Comparison of ENCODE assay signal across 35 cellular contexts in genomic region chr6:146123611-146124010, GRCh38.
"Had no signal": no experiment of that assay in that cellular context is flagged by ENCODE, and none has a peak within 500 bp of the region (broad histone marks: within the 10 kb centered on the region; RNA-seq: fewer than 3 reads in every experiment).

No MANE protein-coding gene starts in this region.

- H3K4me1 Mint-ChIP-seq: activated CD4-positive, alpha-beta memory T cell treated with anti-CD3 and anti-CD28 coated beads, Interleukin-2, amount 10 ng/mL, durations not matched to agents 7 days and 5 days; activated CD4-positive, alpha-beta T cell treated with anti-CD3 and anti-CD28 coated beads for 36 hours; activated CD4-positive, alpha-beta T cell treated with anti-CD3 and anti-CD28 coated beads, Interleukin-2, amount 10 ng/mL, durations not matched to agents 7 days and 5 days; activated naive CD8-positive, alpha-beta T cell treated with anti-CD3 and anti-CD28 coated beads for 36 hours; activated T-helper 17 cell treated with anti-CD3 and anti-CD28 coated beads, Interleukin-2, amount 50 U/mL, for 72 hours; brain; central memory CD8-positive, alpha-beta T cell; WTC11 had no signal

- DNase-seq: activated CD4-positive, alpha-beta memory T cell treated with anti-CD3 and anti-CD28 coated beads, Interleukin-2, amount 10 ng/mL, durations not matched to agents 7 days and 5 days; activated CD4-positive, alpha-beta T cell treated with anti-CD3 and anti-CD28 coated beads for 1 hour; activated CD4-positive, alpha-beta T cell treated with anti-CD3 and anti-CD28 coated beads for 36 hours; activated CD4-positive, alpha-beta T cell treated with anti-CD3 and anti-CD28 coated beads for 48 hours; activated CD4-positive, alpha-beta T cell treated with anti-CD3 and anti-CD28 coated beads, Interleukin-2, amount 10 ng/mL, durations not matched to agents 7 days and 5 days; activated CD4-positive, alpha-beta T cell treated with anti-CD3 and anti-CD28 coated beads, Interleukin-2, amount 50 U/mL, for 48 hours; activated CD4-positive, CD25-positive, alpha-beta regulatory T cell; activated CD8-positive, alpha-beta memory T cell treated with anti-CD3 and anti-CD28 coated beads, Interleukin-2, amount 50 U/mL, for 4 hours; activated effector memory CD4-positive, alpha-beta T cell treated with anti-CD3 and anti-CD28 coated beads, Interleukin-2, amount 50 U/mL, for 16 hours; activated gamma-delta T cell treated with Interleukin-2 at 50 U/mL for 16 hours; activated naive CD4-positive, alpha-beta T cell; activated naive CD4-positive, alpha-beta T cell treated with anti-CD3 and anti-CD28 coated beads for 36 hours; activated naive CD4-positive, alpha-beta T cell treated with anti-CD3 and anti-CD28 coated beads, Interleukin-2, amount 50 U/mL, for 16 hours; activated naive CD8-positive, alpha-beta T cell treated with anti-CD3 and anti-CD28 coated beads for 36 hours; activated T-cell treated with anti-CD3 and anti-CD28 coated beads for 4 hours; activated T-cell treated with anti-CD3 and anti-CD28 coated beads, Interleukin-2, amount 50 U/mL, for 1 hour; activated T-cell treated with anti-CD3 and anti-CD28 coated beads, Interleukin-2, amount 50 U/mL, for 4 hours; activated T-cell treated with anti-CD3 and anti-CD28 coated beads, Interleukin-2, amount 50 U/mL, for 72 hours; adrenal gland; amniotic stem cell; aorta; colonic mucosa; T-helper 1 cell; T-helper 2 cell; T-helper 9 cell; WERI-Rb-1 had no signal

- ATAC-seq: activated CD4-positive, alpha-beta T cell treated with anti-CD3 and anti-CD28 coated beads for 36 hours; activated CD4-positive, CD25-positive, alpha-beta regulatory T cell treated with anti-CD3 and anti-CD28 coated beads, Interleukin-2, amount 50 U/mL, for 24 hours; activated naive CD4-positive, alpha-beta T cell treated with anti-CD3 and anti-CD28 coated beads, Interleukin-2, amount 50 U/mL, for 72 hours; activated T-cell treated with anti-CD3 and anti-CD28 coated beads, Interleukin-2, amount 50 U/mL, for 4 hours; activated T-cell treated with anti-CD3 and anti-CD28 coated beads, Interleukin-2, amount 50 U/mL, for 72 hours; activated T-helper 17 cell treated with anti-CD3 and anti-CD28 coated beads, Interleukin-2, amount 50 U/mL, for 72 hours; WTC11 had no signal

- H3K27ac Mint-ChIP-seq: activated CD4-positive, alpha-beta memory T cell treated with anti-CD3 and anti-CD28 coated beads, Interleukin-2, amount 10 ng/mL, durations not matched to agents 7 days and 5 days; activated CD4-positive, alpha-beta T cell treated with anti-CD3 and anti-CD28 coated beads for 36 hours; activated CD4-positive, alpha-beta T cell treated with anti-CD3 and anti-CD28 coated beads, Interleukin-2, amount 10 ng/mL, durations not matched to agents 7 days and 5 days; activated naive CD4-positive, alpha-beta T cell treated with anti-CD3 and anti-CD28 coated beads for 36 hours; activated naive CD4-positive, alpha-beta T cell treated with anti-CD3 and anti-CD28 coated beads, Interleukin-2, amount 50 U/mL, for 72 hours; activated naive CD8-positive, alpha-beta T cell treated with anti-CD3 and anti-CD28 coated beads for 36 hours; activated T-cell treated with anti-CD3 and anti-CD28 coated beads, Interleukin-2, amount 50 U/mL, for 72 hours; activated T-helper 1 cell treated with anti-CD3 and anti-CD28 coated beads, Interleukin-12 subunit alpha, Interleukin-12 subunit beta, Interleukin-2, Interleukin-4 antibody, amounts not matched to agents 30 ng/mL and 10 ng/mL and 1 ng/mL, durations not matched to agents 14 hours and 24 hours and 36 hours; activated T-helper 17 cell treated with anti-CD3 and anti-CD28 coated beads, Interleukin-2, amount 50 U/mL, for 72 hours; T-helper 1 cell treated with Interleukin-12 subunit alpha and Interleukin-12 subunit beta and Interleukin-4 antibody, amounts not matched to agents 30 μg/mL and 1 μg/mL, for 36 hours; T-helper 2 cell treated with Interferon-gamma antibody and Interleukin-4, amounts not matched to agents 5 μg/mL and 100 μg/mL, for 36 hours; WTC11 had no signal

- H3K9me3 Mint-ChIP-seq: activated CD4-positive, alpha-beta memory T cell treated with anti-CD3 and anti-CD28 coated beads, Interleukin-2, amount 10 ng/mL, durations not matched to agents 7 days and 5 days; activated CD4-positive, alpha-beta T cell treated with anti-CD3 and anti-CD28 coated beads, Interleukin-2, amount 10 ng/mL, durations not matched to agents 7 days and 5 days; activated naive CD4-positive, alpha-beta T cell treated with anti-CD3 and anti-CD28 coated beads for 36 hours; activated naive CD8-positive, alpha-beta T cell treated with anti-CD3 and anti-CD28 coated beads for 36 hours; activated T-cell treated with anti-CD3 and anti-CD28 coated beads, Interleukin-2, amount 50 U/mL, for 4 hours; activated T-helper 1 cell treated with anti-CD3 and anti-CD28 coated beads, Interleukin-12 subunit alpha, Interleukin-12 subunit beta, Interleukin-2, Interleukin-4 antibody, amounts not matched to agents 30 ng/mL and 10 ng/mL and 1 ng/mL, durations not matched to agents 14 hours and 24 hours and 36 hours; activated T-helper 17 cell treated with anti-CD3 and anti-CD28 coated beads, Interleukin-2, amount 50 U/mL, for 72 hours; central memory CD8-positive, alpha-beta T cell; T-helper 1 cell treated with Interleukin-12 subunit alpha and Interleukin-12 subunit beta and Interleukin-4 antibody, amounts not matched to agents 30 μg/mL and 1 μg/mL, for 36 hours; T-helper 2 cell treated with Interferon-gamma antibody and Interleukin-4, amounts not matched to agents 5 μg/mL and 100 μg/mL, for 36 hours; WTC11 had no signal

- H3K36me3 Mint-ChIP-seq: activated naive CD4-positive, alpha-beta T cell treated with anti-CD3 and anti-CD28 coated beads, Interleukin-2, amount 50 U/mL, for 72 hours; activated naive CD8-positive, alpha-beta T cell treated with anti-CD3 and anti-CD28 coated beads for 36 hours; brain; WTC11 had no signal

- H3K4me3 Mint-ChIP-seq: activated CD4-positive, alpha-beta memory T cell treated with anti-CD3 and anti-CD28 coated beads, Interleukin-2, amount 10 ng/mL, durations not matched to agents 7 days and 5 days; activated CD4-positive, alpha-beta T cell treated with anti-CD3 and anti-CD28 coated beads for 36 hours; activated CD4-positive, alpha-beta T cell treated with anti-CD3 and anti-CD28 coated beads, Interleukin-2, amount 10 ng/mL, durations not matched to agents 7 days and 5 days; activated naive CD4-positive, alpha-beta T cell treated with anti-CD3 and anti-CD28 coated beads for 36 hours; activated naive CD8-positive, alpha-beta T cell treated with anti-CD3 and anti-CD28 coated beads for 36 hours; activated T-cell treated with anti-CD3 and anti-CD28 coated beads, Interleukin-2, amount 50 U/mL, for 4 hours; activated T-cell treated with anti-CD3 and anti-CD28 coated beads, Interleukin-2, amount 50 U/mL, for 72 hours; activated T-helper 1 cell treated with anti-CD3 and anti-CD28 coated beads, Interleukin-12 subunit alpha, Interleukin-12 subunit beta, Interleukin-2, Interleukin-4 antibody, amounts not matched to agents 30 ng/mL and 10 ng/mL and 1 ng/mL, durations not matched to agents 14 hours and 24 hours and 36 hours; activated T-helper 17 cell treated with anti-CD3 and anti-CD28 coated beads, Interleukin-2, amount 50 U/mL, for 72 hours; brain; central memory CD8-positive, alpha-beta T cell; T-helper 1 cell treated with Interleukin-12 subunit alpha and Interleukin-12 subunit beta and Interleukin-4 antibody, amounts not matched to agents 30 μg/mL and 1 μg/mL, for 36 hours; T-helper 2 cell treated with Interferon-gamma antibody and Interleukin-4, amounts not matched to agents 5 μg/mL and 100 μg/mL, for 36 hours; WTC11 had no signal

- H3K27me3 Mint-ChIP-seq: activated CD4-positive, alpha-beta memory T cell treated with anti-CD3 and anti-CD28 coated beads, Interleukin-2, amount 10 ng/mL, durations not matched to agents 7 days and 5 days; activated CD4-positive, alpha-beta T cell treated with anti-CD3 and anti-CD28 coated beads, Interleukin-2, amount 10 ng/mL, durations not matched to agents 7 days and 5 days; activated T-helper 17 cell treated with anti-CD3 and anti-CD28 coated beads, Interleukin-2, amount 50 U/mL, for 72 hours had no signal
